Comparison of ENCODE assay signal across 12 cellular contexts in genomic region chr1:77831976-77832695, GRCh38. TPM values are rescaled to one million over a fixed set of nuclear protein-coding genes. Genes with fewer than 3 reads are reported as not detected.
DNase-seq lines count a peak whose midpoint lies in the region; ATAC-seq and TF ChIP-seq lines count a peak whose summit lies in the region.
"Had no signal": no experiment of that assay in that cellular context is flagged by ENCODE, and none has a peak within 500 bp of the region (broad histone marks: within the 10 kb centered on the region; RNA-seq: fewer than 3 reads in every experiment).

No MANE protein-coding gene starts in this region.

- H4K20me1 ChIP-seq in OCI-LY7 (ENCODE audit: insufficient read depth, low read length): no peaks in the 10 kb centered on the region

- ATAC-seq in omental fat pad (ENCODE audit: low FRiP score) (peak; percentile 39), HG03342 (IDR thresholded peaks at IDR 0.05; ENCODE audit: unreplicated experiment) (no peak), HG03045 (IDR thresholded peaks at IDR 0.05; ENCODE audit: unreplicated experiment) (no peak)
- ATAC-seq: activated CD4-positive, CD25-positive, alpha-beta regulatory T cell treated with anti-CD3 and anti-CD28 coated beads, Interleukin-2, amount 50 U/mL, for 24 hours had no signal

- no peaks in the 10 kb centered on the region for H3K79me2 ChIP-seq in OCI-LY7 (ENCODE audit: insufficient read depth, low read depth, low read length)

- H3K4me2 ChIP-seq in OCI-LY7 (ENCODE audit: low read length): no peak overlapping the region

- H3K36me3 ChIP-seq in SJSA1: peaks cover 7% of the 10 kb centered on the region
- H3K36me3 ChIP-seq in OCI-LY7 (ENCODE audit: insufficient read depth, low read length): no peaks in the 10 kb centered on the region

- no peaks in the 10 kb centered on the region for H3K9me2 ChIP-seq in OCI-LY7 (ENCODE audit: insufficient read depth, low read length)

- H3K27me3 ChIP-seq in SJSA1 (replicated peaks): no peaks in the 10 kb centered on the region

- DNase-seq in AG08395 (ENCODE audit: low spot score): peak; percentile 24
- peak in 1 of 2 experiments; percentile 55 for DNase-seq in SJSA1 (ENCODE audit: low read depth in 1 of 2, low spot score in 2 of 2)
- peak; percentile 64 for DNase-seq in fibroblast of peridontal ligament (ENCODE audit: extremely low read depth)
- DNase-seq in omental fat pad (ENCODE audit: low spot score): no peak
- DNase-seq in OCI-LY7 (ENCODE audit: low spot score): no peak
- DNase-seq in ACHN: no peak
- DNase-seq: CD4-positive, alpha-beta memory T cell; NK-92 treated with Interleukin-12 subunit alpha and Interleukin-12 subunit beta, amount 100 ng/mL, for 24 hours had no signal

- intact Hi-C loops in OCI-LY7 (cut with micrococcal nuclease; ENCODE audit: unreplicated experiment): no loop called here

- H3K27ac ChIP-seq in SJSA1 (peak overlapping the region; percentile 63), OCI-LY7 (ENCODE audit: low read depth, low read length, poor library complexity, severe bottlenecking) (no peak overlapping the region)

- H3K4me3 ChIP-seq in SJSA1: no peak overlapping the region
- no peak overlapping the region for H3K4me3 ChIP-seq in OCI-LY7 (ENCODE audit: low read depth, low read length, poor library complexity, severe bottlenecking)

- in situ Hi-C loops in ACHN (cut with HindIII; ENCODE audit: low pct_ligation_motif_present, low pct_unique_long_range_greater_than_20kb, low sequenced_read_pairs): no loop called here

- POLR2A ChIA-PET in OCI-LY7 (lab: Charles Lee): interaction anchor here (1.0 to 1.7 kb wide), 4 partner anchors 11 to 19 kb away, joined by 3 to 4 read pairs (median 3); no protein-coding TSS in a partner anchor

- H2AFZ ChIP-seq in OCI-LY7 (ENCODE audit: low read length): no peak overlapping the region

- CTCF ChIA-PET in OCI-LY7 (lab: Charles Lee; ENCODE audit: unreplicated experiment): no interaction called here

- H3K4me1 ChIP-seq in SJSA1 (replicated peaks) (peaks cover 49% of the 10 kb centered on the region), OCI-LY7 (ENCODE audit: insufficient read depth, low read length, poor library complexity, severe bottlenecking) (peaks cover 15% of the 10 kb centered on the region)

- H3K9me3 ChIP-seq in SJSA1 (replicated peaks) (no peaks in the 10 kb centered on the region), OCI-LY7 (ENCODE audit: low read length) (no peaks in the 10 kb centered on the region)

- TF ChIP-seq CTCF in omental fat pad (IDR thresholded peaks at IDR 0.05) (no peak), OCI-LY7 (conservative IDR thresholded peaks at IDR 0.05; ENCODE audit: low read length) (no peak)

- BruUV-seq in OCI-LY7 (replicated peaks; lab: Mats Ljungman, UMichigan): no TSS peak

RNA-seq across cellular contexts. Expression of gene MIGA1, which starts 52.7 kb away (rescaled TPM):
- total RNA-seq in SJSA1 (2014; rRNA removed; shearing (Covaris generic)): 13.0 and 13.2 TPM in 2 replicates
- total RNA-seq in omental fat pad (10 to 100 TPM; 11.9 to 19.7 (median 14.7) TPM), OCI-LY7 (2022) (7.5 and 8.4 TPM in 2 replicates)
- 3.7 and 5.1 TPM in 2 replicates for total RNA-seq in OCI-LY7 (2014; rRNA removed; shearing (Covaris generic))

RNA-seq across cellular contexts. Expression of gene NEXN, which starts 56.3 kb away (rescaled TPM):
- 31.4 and 36.0 TPM in 2 replicates for total RNA-seq in SJSA1 (2014; rRNA removed; shearing (Covaris generic))
- total RNA-seq in omental fat pad: 10 to 100 TPM; 14.7 to 30.9 (median 19.0) TPM
- total RNA-seq in OCI-LY7 (2014; rRNA removed; shearing (Covaris generic)): not detected in 2 replicates
- total RNA-seq in OCI-LY7 (2022): 0.28 TPM in 1 of 2 replicates, not detected in the other
- total RNA-seq: HT-29 had no signal

Comparison
In these comparisons a context has a peak if more than half of its experiments do, and no peak if none do; other contexts are left out.
1. DNase-seq: peak in AG08395 (single experiment) and fibroblast of peridontal ligament (single experiment); none in omental fat pad (single experiment), OCI-LY7 (single experiment) and ACHN (single experiment).
2. RNA of gene NEXN, which starts 56.3 kb away (total RNA-seq): 31.4 to 36.0 TPM in SJSA1 and 14.7 to 30.9 TPM in omental fat pad; 0.28 TPM in OCI-LY7; every median in the first group is over 10 times any median in the second.